In genomic region chr2:48105848-48106247, GRCh38 we compare ENCODE assay signal across 1 cellular context.
TF ChIP-seq lines count a peak whose summit lies in the region.

No MANE protein-coding gene starts in this region.

TF ChIP-seq in SK-N-SH, 30 proteins besides CTCF, POLR2A, EP300 and RAD21 (continued from another document):
- TF ChIP-seq, protein P1, sequence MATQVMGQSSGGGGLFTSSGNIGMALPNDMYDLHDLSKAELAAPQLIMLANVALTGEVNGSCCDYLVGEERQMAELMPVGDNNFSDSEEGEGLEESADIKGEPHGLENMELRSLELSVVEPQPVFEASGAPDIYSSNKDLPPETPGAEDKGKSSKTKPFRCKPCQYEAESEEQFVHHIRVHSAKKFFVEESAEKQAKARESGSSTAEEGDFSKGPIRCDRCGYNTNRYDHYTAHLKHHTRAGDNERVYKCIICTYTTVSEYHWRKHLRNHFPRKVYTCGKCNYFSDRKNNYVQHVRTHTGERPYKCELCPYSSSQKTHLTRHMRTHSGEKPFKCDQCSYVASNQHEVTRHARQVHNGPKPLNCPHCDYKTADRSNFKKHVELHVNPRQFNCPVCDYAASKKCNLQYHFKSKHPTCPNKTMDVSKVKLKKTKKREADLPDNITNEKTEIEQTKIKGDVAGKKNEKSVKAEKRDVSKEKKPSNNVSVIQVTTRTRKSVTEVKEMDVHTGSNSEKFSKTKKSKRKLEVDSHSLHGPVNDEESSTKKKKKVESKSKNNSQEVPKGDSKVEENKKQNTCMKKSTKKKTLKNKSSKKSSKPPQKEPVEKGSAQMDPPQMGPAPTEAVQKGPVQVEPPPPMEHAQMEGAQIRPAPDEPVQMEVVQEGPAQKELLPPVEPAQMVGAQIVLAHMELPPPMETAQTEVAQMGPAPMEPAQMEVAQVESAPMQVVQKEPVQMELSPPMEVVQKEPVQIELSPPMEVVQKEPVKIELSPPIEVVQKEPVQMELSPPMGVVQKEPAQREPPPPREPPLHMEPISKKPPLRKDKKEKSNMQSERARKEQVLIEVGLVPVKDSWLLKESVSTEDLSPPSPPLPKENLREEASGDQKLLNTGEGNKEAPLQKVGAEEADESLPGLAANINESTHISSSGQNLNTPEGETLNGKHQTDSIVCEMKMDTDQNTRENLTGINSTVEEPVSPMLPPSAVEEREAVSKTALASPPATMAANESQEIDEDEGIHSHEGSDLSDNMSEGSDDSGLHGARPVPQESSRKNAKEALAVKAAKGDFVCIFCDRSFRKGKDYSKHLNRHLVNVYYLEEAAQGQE (IDR thresholded peaks at IDR 0.05; ENCODE audit: low read depth, low read length): no peak
- TF ChIP-seq NFIC (IDR thresholded peaks at IDR 0.05; ENCODE audit: borderline replicate concordance): no peak
- TF ChIP-seq, protein P2, sequence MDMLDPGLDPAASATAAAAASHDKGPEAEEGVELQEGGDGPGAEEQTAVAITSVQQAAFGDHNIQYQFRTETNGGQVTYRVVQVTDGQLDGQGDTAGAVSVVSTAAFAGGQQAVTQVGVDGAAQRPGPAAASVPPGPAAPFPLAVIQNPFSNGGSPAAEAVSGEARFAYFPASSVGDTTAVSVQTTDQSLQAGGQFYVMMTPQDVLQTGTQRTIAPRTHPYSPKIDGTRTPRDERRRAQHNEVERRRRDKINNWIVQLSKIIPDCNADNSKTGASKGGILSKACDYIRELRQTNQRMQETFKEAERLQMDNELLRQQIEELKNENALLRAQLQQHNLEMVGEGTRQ (IDR thresholded peaks at IDR 0.05; ENCODE audit: borderline replicate concordance, low read depth, low read length): no peak
- no peak for TF ChIP-seq ELF1 (IDR thresholded peaks at IDR 0.05)
- TF ChIP-seq, protein P3, sequence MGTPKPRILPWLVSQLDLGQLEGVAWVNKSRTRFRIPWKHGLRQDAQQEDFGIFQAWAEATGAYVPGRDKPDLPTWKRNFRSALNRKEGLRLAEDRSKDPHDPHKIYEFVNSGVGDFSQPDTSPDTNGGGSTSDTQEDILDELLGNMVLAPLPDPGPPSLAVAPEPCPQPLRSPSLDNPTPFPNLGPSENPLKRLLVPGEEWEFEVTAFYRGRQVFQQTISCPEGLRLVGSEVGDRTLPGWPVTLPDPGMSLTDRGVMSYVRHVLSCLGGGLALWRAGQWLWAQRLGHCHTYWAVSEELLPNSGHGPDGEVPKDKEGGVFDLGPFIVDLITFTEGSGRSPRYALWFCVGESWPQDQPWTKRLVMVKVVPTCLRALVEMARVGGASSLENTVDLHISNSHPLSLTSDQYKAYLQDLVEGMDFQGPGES (IDR thresholded peaks at IDR 0.05; ENCODE audit: low read depth, low read length): no peak
- TF ChIP-seq TEAD4 (IDR thresholded peaks at IDR 0.05; ENCODE audit: borderline replicate concordance, insufficient read depth): no peak
- TF ChIP-seq RFX5 (IDR thresholded peaks at IDR 0.05; ENCODE audit: low read length): no peak
- no peak for TF ChIP-seq SIN3A (IDR thresholded peaks at IDR 0.05; ENCODE audit: borderline replicate concordance, low read depth, low read length)
- TF ChIP-seq, protein P4, sequence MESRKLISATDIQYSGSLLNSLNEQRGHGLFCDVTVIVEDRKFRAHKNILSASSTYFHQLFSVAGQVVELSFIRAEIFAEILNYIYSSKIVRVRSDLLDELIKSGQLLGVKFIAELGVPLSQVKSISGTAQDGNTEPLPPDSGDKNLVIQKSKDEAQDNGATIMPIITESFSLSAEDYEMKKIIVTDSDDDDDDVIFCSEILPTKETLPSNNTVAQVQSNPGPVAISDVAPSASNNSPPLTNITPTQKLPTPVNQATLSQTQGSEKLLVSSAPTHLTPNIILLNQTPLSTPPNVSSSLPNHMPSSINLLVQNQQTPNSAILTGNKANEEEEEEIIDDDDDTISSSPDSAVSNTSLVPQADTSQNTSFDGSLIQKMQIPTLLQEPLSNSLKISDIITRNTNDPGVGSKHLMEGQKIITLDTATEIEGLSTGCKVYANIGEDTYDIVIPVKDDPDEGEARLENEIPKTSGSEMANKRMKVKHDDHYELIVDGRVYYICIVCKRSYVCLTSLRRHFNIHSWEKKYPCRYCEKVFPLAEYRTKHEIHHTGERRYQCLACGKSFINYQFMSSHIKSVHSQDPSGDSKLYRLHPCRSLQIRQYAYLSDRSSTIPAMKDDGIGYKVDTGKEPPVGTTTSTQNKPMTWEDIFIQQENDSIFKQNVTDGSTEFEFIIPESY (IDR thresholded peaks at IDR 0.05; ENCODE audit: borderline replicate concordance, low read depth): no peak
- TF ChIP-seq FOXM1 (IDR thresholded peaks at IDR 0.05; ENCODE audit: low read depth): no peak
- TF ChIP-seq USF1 (IDR thresholded peaks at IDR 0.05; ENCODE audit: borderline replicate concordance, low read depth): no peak
- no peak for TF ChIP-seq TAF1 (IDR thresholded peaks at IDR 0.05; ENCODE audit: borderline replicate concordance, low read depth, low read length)
- TF ChIP-seq TCF12 (IDR thresholded peaks at IDR 0.05): no peak
- TF ChIP-seq JUND (IDR thresholded peaks at IDR 0.05): no peak
- no peak for TF ChIP-seq MXI1 (IDR thresholded peaks at IDR 0.05; ENCODE audit: low read depth, low read length)
- no peak for TF ChIP-seq NRF1 (IDR thresholded peaks at IDR 0.05; ENCODE audit: low read depth, low read length)
- TF ChIP-seq GATA2 (CRISPR knock-in tag; IDR thresholded peaks at IDR 0.05): no peak
- TF ChIP-seq POLR2AphosphoS5 (IDR thresholded peaks at IDR 0.05; ENCODE audit: low read depth, low read length): no peak
